19 cellular contexts compared by ENCODE assay signal in genomic region chr1:230136453-230137327, GRCh38.
DNase-seq lines count a peak whose midpoint lies in the region; ATAC-seq and TF ChIP-seq lines count a peak whose summit lies in the region.
"Had no signal": no experiment of that assay in that cellular context is flagged by ENCODE, and none has a peak within 500 bp of the region (broad histone marks: within the 10 kb centered on the region; RNA-seq: fewer than 3 reads in every experiment).

No MANE protein-coding gene starts in this region.

- CTCF ChIA-PET in WTC11 (lab: Charles Lee) = interaction anchor here (0.5 to 1.5 kb wide), 2 partner anchors 16 to 43 kb away, joined by 3 to 7 read pairs; no protein-coding TSS in a partner anchor

- H3K4me1 ChIP-seq in BE2C (peaks cover 26% of the 10 kb centered on the region), neural progenitor cell (peaks cover 11% of the 10 kb centered on the region)

- H3F3A ChIP-seq in neural progenitor cell (ENCODE audit: low read depth) = no peaks in the 10 kb centered on the region

- H3K27me3 Mint-ChIP-seq in WTC11 (ENCODE audit: low read depth) (no peaks in the 10 kb centered on the region), neural progenitor cell (ENCODE audit: insufficient read depth, low read depth) (peaks cover 3% of the 10 kb centered on the region)
- H3K27me3 Mint-ChIP-seq: progenitor cell of endocrine pancreas, T-cell had no signal

- H3K36me3 ChIP-seq in BE2C (no peaks in the 10 kb centered on the region), neural progenitor cell (no peaks in the 10 kb centered on the region)
- H3K36me3 ChIP-seq: suprapubic skin had no signal

- peak overlapping the region; percentile 31 for H3K4me3 ChIP-seq in BE2C (ENCODE audit: low read depth, low read length)
- H3K4me3 ChIP-seq in fibroblast of mammary gland (ENCODE audit: control insufficient read depth, low read depth, low read length) = no peak overlapping the region
- H3K4me3 ChIP-seq in neural progenitor cell = no peak overlapping the region
- H3K4me3 ChIP-seq: suprapubic skin had no signal

- peaks cover 88% of the 10 kb centered on the region for H4K20me1 ChIP-seq in neural progenitor cell (ENCODE audit: low read depth)

- DNase-seq in BE2C = peak; percentile 36
- DNase-seq in WTC11 (ENCODE audit: low spot score) = no peak
- DNase-seq in fibroblast of mammary gland (ENCODE audit: low read depth) = peak; percentile 25
- no peak for DNase-seq in neural progenitor cell (ENCODE audit: low spot score)
- no peak for DNase-seq in stimulated activated CD4-positive, alpha-beta T cell treated with anti-CD3 and anti-CD28 coated beads, Interleukin-1b, Interleukin-23, amount 100 ng/mL, for 48 hours
- no peak for DNase-seq in NCI-H526 (lab: John Stamatoyannopoulos, UW)
- DNase-seq in KG1 (lab: John Stamatoyannopoulos, UW) = no peak
- DNase-seq: activated naive CD4-positive, alpha-beta T cell treated with anti-CD3 and anti-CD28 coated beads, Interleukin-2, amount 50 U/mL, for 16 hours; Calu3; left colon; NCI-H1436; NCI-H510A; stimulated activated CD4-positive, alpha-beta T cell treated with anti-CD3 and anti-CD28 coated beads, Interleukin-15, amount 100 ng/mL, for 24 hours; T-cell had no signal

- POLR2A ChIA-PET in WTC11 (lab: Charles Lee) = no interaction called here

- peaks cover 58% of the 10 kb centered on the region for H3K4me1 Mint-ChIP-seq in WTC11
- peaks cover 58% of the 10 kb centered on the region for H3K4me1 Mint-ChIP-seq in neural progenitor cell

- peaks cover 13% of the 10 kb centered on the region for H3K79me2 ChIP-seq in neural progenitor cell (ENCODE audit: low read depth)

- ATAC-seq in WTC11 (0 out of 2 replicates have a peak, but pooled peaks have one; percentile 26), GM21576 (IDR thresholded peaks at IDR 0.05; ENCODE audit: unreplicated experiment) (no peak)
- ATAC-seq: left colon, Panc1, T-cell had no signal

- no peak for TF ChIP-seq CTCF in BE2C (IDR thresholded peaks at IDR 0.05; ENCODE audit: low read depth, low read length)
- no peak for TF ChIP-seq CTCF in WTC11 (IDR thresholded peaks at IDR 0.05)
- TF ChIP-seq CTCF in fibroblast of mammary gland (conservative IDR thresholded peaks at IDR 0.05; ENCODE audit: control insufficient read depth, insufficient read depth, low read depth, low read length) = no peak
- no peak for TF ChIP-seq CTCF in neural progenitor cell (IDR thresholded peaks at IDR 0.05)

- H3K9me3 Mint-ChIP-seq in WTC11 (no peaks in the 10 kb centered on the region), neural progenitor cell (no peaks in the 10 kb centered on the region)
- H3K9me3 Mint-ChIP-seq: T-cell had no signal

- H3K9me3 ChIP-seq in BE2C (no peaks in the 10 kb centered on the region), neural progenitor cell (ENCODE audit: low read depth) (no peaks in the 10 kb centered on the region)
- H3K9me3 ChIP-seq: suprapubic skin had no signal

- peak overlapping the region; percentile 10; the same call in 1 of the 2 replicates for H3K27ac Mint-ChIP-seq in WTC11
- peak overlapping the region; percentile 48 for H3K27ac Mint-ChIP-seq in neural progenitor cell
- H3K27ac Mint-ChIP-seq: T-cell had no signal

- no peak overlapping the region for H2AFZ ChIP-seq in neural progenitor cell (replicated peaks)

- H3K4me3 Mint-ChIP-seq in WTC11 (no peak overlapping the region), neural progenitor cell (peak overlapping the region; percentile 22)
- H3K4me3 Mint-ChIP-seq: T-cell had no signal

- H3K4me2 ChIP-seq in neural progenitor cell = no peak overlapping the region

- no peak overlapping the region for H3K27ac ChIP-seq in neural progenitor cell
- H3K27ac ChIP-seq: epithelial cell of prostate, suprapubic skin had no signal

- no peaks in the 10 kb centered on the region for H3K27me3 ChIP-seq in BE2C
- no peaks in the 10 kb centered on the region for H3K27me3 ChIP-seq in neural progenitor cell
- H3K27me3 ChIP-seq: suprapubic skin had no signal

- H3K9ac ChIP-seq in neural progenitor cell = no peak overlapping the region

- H3K36me3 Mint-ChIP-seq in WTC11 (no peaks in the 10 kb centered on the region), neural progenitor cell (peaks cover 5% of the 10 kb centered on the region)

TF ChIP-seq in WTC11, 78 proteins besides CTCF, POLR2A, EP300 and RAD21 (continues in another document):
- TF ChIP-seq MYBL2 (CRISPR knock-in tag; IDR thresholded peaks at IDR 0.05) = no peak
- TF ChIP-seq, protein P1, sequence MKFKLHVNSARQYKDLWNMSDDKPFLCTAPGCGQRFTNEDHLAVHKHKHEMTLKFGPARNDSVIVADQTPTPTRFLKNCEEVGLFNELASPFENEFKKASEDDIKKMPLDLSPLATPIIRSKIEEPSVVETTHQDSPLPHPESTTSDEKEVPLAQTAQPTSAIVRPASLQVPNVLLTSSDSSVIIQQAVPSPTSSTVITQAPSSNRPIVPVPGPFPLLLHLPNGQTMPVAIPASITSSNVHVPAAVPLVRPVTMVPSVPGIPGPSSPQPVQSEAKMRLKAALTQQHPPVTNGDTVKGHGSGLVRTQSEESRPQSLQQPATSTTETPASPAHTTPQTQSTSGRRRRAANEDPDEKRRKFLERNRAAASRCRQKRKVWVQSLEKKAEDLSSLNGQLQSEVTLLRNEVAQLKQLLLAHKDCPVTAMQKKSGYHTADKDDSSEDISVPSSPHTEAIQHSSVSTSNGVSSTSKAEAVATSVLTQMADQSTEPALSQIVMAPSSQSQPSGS (CRISPR knock-in tag; IDR thresholded peaks at IDR 0.05; ENCODE audit: borderline replicate concordance, low read depth) = no peak
- TF ChIP-seq, protein P2, sequence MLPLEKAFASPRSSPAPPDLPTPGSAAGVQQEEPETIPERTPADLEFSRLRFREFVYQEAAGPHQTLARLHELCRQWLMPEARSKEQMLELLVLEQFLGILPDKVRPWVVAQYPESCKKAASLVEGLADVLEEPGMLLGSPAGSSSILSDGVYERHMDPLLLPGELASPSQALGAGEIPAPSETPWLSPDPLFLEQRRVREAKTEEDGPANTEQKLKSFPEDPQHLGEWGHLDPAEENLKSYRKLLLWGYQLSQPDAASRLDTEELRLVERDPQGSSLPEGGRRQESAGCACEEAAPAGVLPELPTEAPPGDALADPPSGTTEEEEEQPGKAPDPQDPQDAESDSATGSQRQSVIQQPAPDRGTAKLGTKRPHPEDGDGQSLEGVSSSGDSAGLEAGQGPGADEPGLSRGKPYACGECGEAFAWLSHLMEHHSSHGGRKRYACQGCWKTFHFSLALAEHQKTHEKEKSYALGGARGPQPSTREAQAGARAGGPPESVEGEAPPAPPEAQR (CRISPR knock-in tag; IDR thresholded peaks at IDR 0.05) = no peak
- TF ChIP-seq, protein P3, sequence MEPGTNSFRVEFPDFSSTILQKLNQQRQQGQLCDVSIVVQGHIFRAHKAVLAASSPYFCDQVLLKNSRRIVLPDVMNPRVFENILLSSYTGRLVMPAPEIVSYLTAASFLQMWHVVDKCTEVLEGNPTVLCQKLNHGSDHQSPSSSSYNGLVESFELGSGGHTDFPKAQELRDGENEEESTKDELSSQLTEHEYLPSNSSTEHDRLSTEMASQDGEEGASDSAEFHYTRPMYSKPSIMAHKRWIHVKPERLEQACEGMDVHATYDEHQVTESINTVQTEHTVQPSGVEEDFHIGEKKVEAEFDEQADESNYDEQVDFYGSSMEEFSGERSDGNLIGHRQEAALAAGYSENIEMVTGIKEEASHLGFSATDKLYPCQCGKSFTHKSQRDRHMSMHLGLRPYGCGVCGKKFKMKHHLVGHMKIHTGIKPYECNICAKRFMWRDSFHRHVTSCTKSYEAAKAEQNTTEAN (CRISPR knock-in tag; IDR thresholded peaks at IDR 0.05) = no peak
- TF ChIP-seq ELF4 (CRISPR knock-in tag; IDR thresholded peaks at IDR 0.05; ENCODE audit: low read depth) = no peak
- TF ChIP-seq, protein P4, sequence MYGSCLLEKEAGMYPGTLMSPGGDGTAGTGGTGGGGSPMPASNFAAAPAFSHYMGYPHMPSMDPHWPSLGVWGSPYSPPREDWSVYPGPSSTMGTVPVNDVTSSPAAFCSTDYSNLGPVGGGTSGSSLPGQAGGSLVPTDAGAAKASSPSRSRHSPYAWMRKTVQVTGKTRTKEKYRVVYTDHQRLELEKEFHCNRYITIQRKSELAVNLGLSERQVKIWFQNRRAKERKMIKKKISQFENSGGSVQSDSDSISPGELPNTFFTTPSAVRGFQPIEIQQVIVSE (CRISPR knock-in tag; IDR thresholded peaks at IDR 0.05; ENCODE audit: borderline replicate concordance) = no peak
- TF ChIP-seq MAX (CRISPR knock-in tag; IDR thresholded peaks at IDR 0.05) = no peak
- no peak for TF ChIP-seq NR3C1 (CRISPR knock-in tag; conservative IDR thresholded peaks at IDR 0.05; ENCODE audit: low read depth)
- no peak for TF ChIP-seq TEAD1 (CRISPR knock-in tag; IDR thresholded peaks at IDR 0.05)
- TF ChIP-seq, protein P5, sequence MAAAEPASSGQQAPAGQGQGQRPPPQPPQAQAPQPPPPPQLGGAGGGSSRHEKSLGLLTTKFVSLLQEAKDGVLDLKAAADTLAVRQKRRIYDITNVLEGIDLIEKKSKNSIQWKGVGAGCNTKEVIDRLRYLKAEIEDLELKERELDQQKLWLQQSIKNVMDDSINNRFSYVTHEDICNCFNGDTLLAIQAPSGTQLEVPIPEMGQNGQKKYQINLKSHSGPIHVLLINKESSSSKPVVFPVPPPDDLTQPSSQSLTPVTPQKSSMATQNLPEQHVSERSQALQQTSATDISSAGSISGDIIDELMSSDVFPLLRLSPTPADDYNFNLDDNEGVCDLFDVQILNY (CRISPR knock-in tag; IDR thresholded peaks at IDR 0.05) = no peak
- no peak for TF ChIP-seq ESRRA (CRISPR knock-in tag; IDR thresholded peaks at IDR 0.05; ENCODE audit: borderline replicate concordance)

Comparison
In these comparisons a context has a peak if more than half of its experiments do, and no peak if none do; other contexts are left out.
1. DNase-seq: peak in BE2C (single experiment) and fibroblast of mammary gland (single experiment); none in WTC11 (single experiment), neural progenitor cell (single experiment), stimulated activated CD4-positive, alpha-beta T cell treated with anti-CD3 and anti-CD28 coated beads, Interleukin-1b, Interleukin-23, amount 100 ng/mL, for 48 hours (single experiment), NCI-H526 (0 of 2) and KG1 (single experiment).